ENCODE assay signal across 8 cellular contexts in the genomic region with DNA sequence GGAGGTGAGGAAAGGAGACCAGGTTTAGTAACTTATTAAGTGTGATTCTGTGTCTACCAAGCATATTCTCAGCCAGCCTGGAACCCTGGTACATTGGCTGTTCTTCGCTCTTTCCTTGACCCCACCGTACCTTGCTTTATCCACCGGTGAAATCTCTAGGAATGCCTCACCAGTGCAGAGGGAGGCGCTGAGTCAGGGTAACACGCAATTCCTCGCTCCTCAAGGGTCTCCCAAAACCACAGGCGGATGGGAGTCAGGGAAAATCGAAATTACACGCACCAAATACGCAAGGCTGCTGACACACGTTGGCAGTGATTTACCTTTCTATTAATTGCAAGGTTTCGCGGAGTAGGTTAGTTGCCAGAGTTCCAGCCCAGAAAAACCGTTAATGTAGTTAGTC. TPM values are rescaled to one million over a fixed set of nuclear protein-coding genes. Genes with fewer than 3 reads are reported as not detected.
A peak's percentile ranks its signal among the peaks of the same experiment; 100 is the strongest.
DNase-seq lines count a peak whose midpoint lies in the region; ATAC-seq and TF ChIP-seq lines count a peak whose summit lies in the region.

No MANE protein-coding gene starts in this region.

- H3K27me3 Mint-ChIP-seq in WTC11 (ENCODE audit: low read depth) = no peaks in the 10 kb centered on the region
- H3K27me3 Mint-ChIP-seq in osteocyte (ENCODE audit: unreplicated experiment) = no peaks in the 10 kb centered on the region

- H3K9me3 Mint-ChIP-seq in WTC11 (no peaks in the 10 kb centered on the region), osteocyte (ENCODE audit: unreplicated experiment) (no peaks in the 10 kb centered on the region)

- in situ Hi-C loops in HAP-1 (cut with MboI; ENCODE audit: low sequenced_read_pairs) = no loop called here

- H3K4me3 ChIP-seq in HAP-1 (peak overlapping the region; percentile 82), foreskin fibroblast (ENCODE audit: low read depth in 1 of 2, low read length in 2 of 2) (peak overlapping the region; percentile 90 to 95)

- CTCF ChIA-PET in WTC11 (lab: Charles Lee) = interaction anchor here (0.5 to 3.4 kb wide), 7 partner anchors 19 to 608 kb away, joined by 3 to 36 read pairs (median 4); partner anchors contain the start of genes CCDC175 and GPR135

- peaks cover 17% of the 10 kb centered on the region for H3K4me1 ChIP-seq in HAP-1

- H3K27ac Mint-ChIP-seq in WTC11 (peak overlapping the region; percentile 28; the same call in 1 of the 2 replicates), osteocyte (ENCODE audit: unreplicated experiment) (peak overlapping the region; percentile 96)

- peaks cover 29% of the 10 kb centered on the region for H3K36me3 ChIP-seq in HAP-1 (replicated peaks)

- TF ChIP-seq CTCF in WTC11 (IDR thresholded peaks at IDR 0.05) = no peak
- TF ChIP-seq CTCF in foreskin fibroblast (IDR thresholded peaks at IDR 0.05; ENCODE audit: low read depth, low read length) = no peak
- no peak for TF ChIP-seq CTCF in osteocyte (IDR thresholded peaks at IDR 0.05)

- no peaks in the 10 kb centered on the region for H3K9me3 ChIP-seq in HAP-1

- DNase-seq in AG08396 (ENCODE audit: low spot score) = peak; percentile 34
- peak; percentile 30 to 34 for DNase-seq in HAP-1 (ENCODE audit: low spot score in 2 of 2)
- DNase-seq in WTC11 (ENCODE audit: low spot score) = peak; percentile 13
- peak; percentile 46 to 70 for DNase-seq in foreskin fibroblast
- DNase-seq in osteocyte (ENCODE audit: extremely low spot score, unreplicated experiment) = no peak
- no peak for DNase-seq in NCI-H2081 treated with DMSO at 0.1 percent for 48 hours (lab: John Stamatoyannopoulos, UW)

- no peaks in the 10 kb centered on the region for H3K27me3 ChIP-seq in HAP-1 (ENCODE audit: low read depth)

- peak; percentile 3; the same call in 1 of the 2 replicates for ATAC-seq in WTC11
- ATAC-seq in GM21447 (IDR thresholded peaks at IDR 0.05; ENCODE audit: unreplicated experiment) = no peak
- no peak for ATAC-seq in activated CD4-positive, CD25-positive, alpha-beta regulatory T cell treated with anti-CD3 and anti-CD28 coated beads, Interleukin-2, amount 50 U/mL, for 24 hours

- POLR2A ChIA-PET in WTC11 (lab: Charles Lee) = interaction anchor here (0.7 to 1.7 kb wide), 3 partner anchors 18 to 766 kb away, joined by 3 to 13 read pairs (median 8); partner anchors contain the start of genes DAAM1, GPR135 and PPM1A

- H3K36me3 Mint-ChIP-seq in WTC11 = peaks cover 13% of the 10 kb centered on the region
- H3K36me3 Mint-ChIP-seq in osteocyte (ENCODE audit: unreplicated experiment) = peaks cover 21% of the 10 kb centered on the region

- H3K4me3 Mint-ChIP-seq in WTC11 (peak overlapping the region; percentile 83), osteocyte (ENCODE audit: unreplicated experiment) (peak overlapping the region; percentile 93)

- H3K4me1 Mint-ChIP-seq in WTC11 (peaks cover 19% of the 10 kb centered on the region), osteocyte (ENCODE audit: unreplicated experiment) (peaks cover 58% of the 10 kb centered on the region)

TF ChIP-seq in WTC11, 78 proteins besides CTCF, POLR2A, EP300 and RAD21:
- TF ChIP-seq ZNF396 (CRISPR knock-in tag; IDR thresholded peaks at IDR 0.05; ENCODE audit: borderline replicate concordance) = no peak
- no peak for TF ChIP-seq FOXP1 (CRISPR knock-in tag; IDR thresholded peaks at IDR 0.05; ENCODE audit: borderline replicate concordance)
- TF ChIP-seq ZNF671 (CRISPR knock-in tag; IDR thresholded peaks at IDR 0.05) = no peak
- TF ChIP-seq, protein P1, sequence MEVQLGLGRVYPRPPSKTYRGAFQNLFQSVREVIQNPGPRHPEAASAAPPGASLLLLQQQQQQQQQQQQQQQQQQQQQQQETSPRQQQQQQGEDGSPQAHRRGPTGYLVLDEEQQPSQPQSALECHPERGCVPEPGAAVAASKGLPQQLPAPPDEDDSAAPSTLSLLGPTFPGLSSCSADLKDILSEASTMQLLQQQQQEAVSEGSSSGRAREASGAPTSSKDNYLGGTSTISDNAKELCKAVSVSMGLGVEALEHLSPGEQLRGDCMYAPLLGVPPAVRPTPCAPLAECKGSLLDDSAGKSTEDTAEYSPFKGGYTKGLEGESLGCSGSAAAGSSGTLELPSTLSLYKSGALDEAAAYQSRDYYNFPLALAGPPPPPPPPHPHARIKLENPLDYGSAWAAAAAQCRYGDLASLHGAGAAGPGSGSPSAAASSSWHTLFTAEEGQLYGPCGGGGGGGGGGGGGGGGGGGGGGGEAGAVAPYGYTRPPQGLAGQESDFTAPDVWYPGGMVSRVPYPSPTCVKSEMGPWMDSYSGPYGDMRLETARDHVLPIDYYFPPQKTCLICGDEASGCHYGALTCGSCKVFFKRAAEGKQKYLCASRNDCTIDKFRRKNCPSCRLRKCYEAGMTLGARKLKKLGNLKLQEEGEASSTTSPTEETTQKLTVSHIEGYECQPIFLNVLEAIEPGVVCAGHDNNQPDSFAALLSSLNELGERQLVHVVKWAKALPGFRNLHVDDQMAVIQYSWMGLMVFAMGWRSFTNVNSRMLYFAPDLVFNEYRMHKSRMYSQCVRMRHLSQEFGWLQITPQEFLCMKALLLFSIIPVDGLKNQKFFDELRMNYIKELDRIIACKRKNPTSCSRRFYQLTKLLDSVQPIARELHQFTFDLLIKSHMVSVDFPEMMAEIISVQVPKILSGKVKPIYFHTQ (CRISPR knock-in tag; IDR thresholded peaks at IDR 0.05) = no peak
- TF ChIP-seq, protein P2, sequence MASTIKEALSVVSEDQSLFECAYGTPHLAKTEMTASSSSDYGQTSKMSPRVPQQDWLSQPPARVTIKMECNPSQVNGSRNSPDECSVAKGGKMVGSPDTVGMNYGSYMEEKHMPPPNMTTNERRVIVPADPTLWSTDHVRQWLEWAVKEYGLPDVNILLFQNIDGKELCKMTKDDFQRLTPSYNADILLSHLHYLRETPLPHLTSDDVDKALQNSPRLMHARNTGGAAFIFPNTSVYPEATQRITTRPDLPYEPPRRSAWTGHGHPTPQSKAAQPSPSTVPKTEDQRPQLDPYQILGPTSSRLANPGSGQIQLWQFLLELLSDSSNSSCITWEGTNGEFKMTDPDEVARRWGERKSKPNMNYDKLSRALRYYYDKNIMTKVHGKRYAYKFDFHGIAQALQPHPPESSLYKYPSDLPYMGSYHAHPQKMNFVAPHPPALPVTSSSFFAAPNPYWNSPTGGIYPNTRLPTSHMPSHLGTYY (CRISPR knock-in tag; IDR thresholded peaks at IDR 0.05) = no peak
- no peak for TF ChIP-seq ZNF425 (CRISPR knock-in tag; conservative IDR thresholded peaks at IDR 0.05)
- no peak for TF ChIP-seq JUN (CRISPR knock-in tag; IDR thresholded peaks at IDR 0.05)
- TF ChIP-seq CBFB (CRISPR knock-in tag; IDR thresholded peaks at IDR 0.05; ENCODE audit: low read depth) = no peak
- TF ChIP-seq GRHL2 (CRISPR knock-in tag; IDR thresholded peaks at IDR 0.05; ENCODE audit: insufficient replicate concordance, severe bottlenecking) = no peak
- no peak for TF ChIP-seq FOXK1 (CRISPR knock-in tag; IDR thresholded peaks at IDR 0.05)
- no peak for TF ChIP-seq AFF4 (CRISPR knock-in tag; IDR thresholded peaks at IDR 0.05; ENCODE audit: borderline replicate concordance)

RNA-seq across cellular contexts. Expression of gene L3HYPDH, which starts 0.8 kb away (rescaled TPM):
- total RNA-seq in WTC11 (2021) = 14.3 to 17.5 TPM (median 16.6 TPM) in 3 replicates
- 31.9 and 32.2 TPM in 2 replicates for total RNA-seq in osteocyte

RNA-seq across cellular contexts. Expression of gene JKAMP, which starts 1.0 kb away (rescaled TPM):
- 29.1 to 33.2 TPM (median 31.7 TPM) in 3 replicates for total RNA-seq in WTC11 (2021)
- total RNA-seq in osteocyte = 47.6 and 53.4 TPM in 2 replicates

RNA-seq across cellular contexts. Expression of gene GPR135, which starts 18.2 kb away (rescaled TPM):
- total RNA-seq in WTC11 (2021) = 1.6 to 1.7 TPM (median 1.7 TPM) in 3 replicates
- total RNA-seq in osteocyte = 3.5 and 3.6 TPM in 2 replicates

Comparison
In these comparisons a context has a peak if more than half of its experiments do, and no peak if none do; other contexts are left out.
1. DNase-seq: peak in AG08396 (single experiment), HAP-1 (2 of 2), WTC11 (single experiment) and foreskin fibroblast (2 of 2); none in osteocyte (single experiment) and NCI-H2081 treated with DMSO at 0.1 percent for 48 hours (single experiment).